ENCODE assay signal across 7 cellular contexts in genomic region chr7:91264083-91264923, GRCh38. TPM values are rescaled to one million over a fixed set of nuclear protein-coding genes. Genes with fewer than 3 reads are reported as not detected.
DNase-seq lines count a peak whose midpoint lies in the region; ATAC-seq and TF ChIP-seq lines count a peak whose summit lies in the region.

TSS of gene FZD1 (plus strand) at chr7:91264433. CDS start at chr7:91264881, 448 bp downstream.

- H3K27me3 ChIP-seq in brain microvascular endothelial cell (replicated peaks), result no peaks in the 10 kb centered on the region

- no peak for TF ChIP-seq CTCF in brain microvascular endothelial cell (IDR thresholded peaks at IDR 0.05; ENCODE audit: low read depth, low read length, missing control alignments)

- peak; percentile 91 for ATAC-seq in GM18498 (IDR thresholded peaks at IDR 0.05; ENCODE audit: unreplicated experiment)
- peak; percentile 91 for ATAC-seq in HG02759 (IDR thresholded peaks at IDR 0.05; ENCODE audit: unreplicated experiment)

- H3K4me3 ChIP-seq in brain microvascular endothelial cell (ENCODE audit: low read depth, low read length), result peak within 1 kb of the TSS; percentile 81

- H3K27ac ChIP-seq in brain microvascular endothelial cell, result peak within 1 kb of the TSS; percentile 35

- in situ Hi-C loops in brain microvascular endothelial cell (cut with HindIII; ENCODE audit: low pct_ligation_motif_present, low sequenced_read_pairs), result no loop called here

- DNase-seq in NCI-H1092 (lab: John Stamatoyannopoulos, UW) (peak; percentile 99), SK-N-DZ (ENCODE audit: low spot score) (peak; percentile 98), brain microvascular endothelial cell (peak; percentile 97), iPS DF 4.7 (ENCODE audit: extremely low read depth, low spot score) (peak; percentile 76), retina (peak; percentile 99)

- no peaks in the 10 kb centered on the region for H3K36me3 ChIP-seq in brain microvascular endothelial cell (replicated peaks)

RNA-seq across cellular contexts. Expression of gene FZD1, which starts in this region (rescaled TPM):
- polyA plus RNA-seq in SK-N-DZ (2014; cell fraction: cytosol; rRNA removed), result 7.2 and 8.8 TPM in 2 replicates
- polyA plus RNA-seq in SK-N-DZ (2014; cell fraction: nucleus; rRNA removed), result 4.0 and 6.0 TPM in 2 replicates

Comparison
In these comparisons a context has a peak if more than half of its experiments do, and no peak if none do; other contexts are left out.
1. Peak in every context shown above with its lines: DNase-seq, ATAC-seq, H3K4me3 ChIP-seq and H3K27ac ChIP-seq.